ENCODE assay signal across 8 cellular contexts in genomic region chr17:7328840-7329359, GRCh38. TPM values are rescaled to one million over a fixed set of nuclear protein-coding genes. Genes with fewer than 3 reads are reported as not detected.
DNase-seq lines count a peak whose midpoint lies in the region; ATAC-seq and TF ChIP-seq lines count a peak whose summit lies in the region.

Gene NEURL4 (minus strand): TSS chr17:7329335. CDS start chr17:7329312, 23 bp downstream.

- H3K4me3 ChIP-seq in GM08714 (ENCODE audit: low read length) (peak within 1 kb of the TSS; percentile 77), GM23338 (peak within 1 kb of the TSS; percentile 70), PC-3 (ENCODE audit: low read length) (peak within 1 kb of the TSS; percentile 96), endocrine pancreas (ENCODE audit: control insufficient read depth, insufficient read depth, low read length) (peak within 1 kb of the TSS; percentile 68), muscle layer of duodenum (ENCODE audit: low read depth in 1 of 2, low read length in 2 of 2) (peak within 1 kb of the TSS; percentile 88 to 94), aorta (ENCODE audit: low read length in 2 of 2) (peak within 1 kb of the TSS; percentile 54 to 57)

- WGBS in aorta, 2 donors, result 1% methylated on average over 40 to 47 of the region's 47 CpGs

- H3K27ac Mint-ChIP-seq in GM23338, result peak within 1 kb of the TSS; percentile 97

- H3K27me3 ChIP-seq in GM23338 (ENCODE audit: insufficient read depth), result no peaks in the 10 kb centered on the region
- H3K27me3 ChIP-seq in PC-3 (ENCODE audit: low read length), result no peaks in the 10 kb centered on the region
- no peaks in the 10 kb centered on the region for H3K27me3 ChIP-seq in endocrine pancreas (ENCODE audit: control insufficient read depth, insufficient read depth, low read length)
- no peaks in the 10 kb centered on the region for H3K27me3 ChIP-seq in muscle layer of duodenum (ENCODE audit: low read depth, low read length)
- no peaks in the 10 kb centered on the region for H3K27me3 ChIP-seq in aorta (ENCODE audit: control insufficient read depth in 1 of 2, insufficient read depth in 2 of 2, low read length in 1 of 2)

- no peaks in the 10 kb centered on the region for H3K36me3 ChIP-seq in GM23338 (ENCODE audit: insufficient read depth)
- 0 out of 2 replicates have a peak, but pooled peaks cover 4% of the 10 kb centered on the region for H3K36me3 ChIP-seq in PC-3 (ENCODE audit: low read depth, low read length)
- H3K36me3 ChIP-seq in endocrine pancreas (ENCODE audit: control insufficient read depth, insufficient read depth, low read length), result peaks cover 2% of the 10 kb centered on the region
- H3K36me3 ChIP-seq in muscle layer of duodenum (ENCODE audit: control insufficient read depth in 1 of 2, insufficient read depth in 2 of 2, low read length in 2 of 2), result peaks cover 15 to 27% of the 10 kb centered on the region in 2 donors
- no peaks in the 10 kb centered on the region for H3K36me3 ChIP-seq in aorta (ENCODE audit: control insufficient read depth in 1 of 2, insufficient read depth in 2 of 2, low read length in 1 of 2)

- no peak for TF ChIP-seq CTCF in GM23338 (conservative IDR thresholded peaks at IDR 0.05; ENCODE audit: low read depth in 2 of 2)
- TF ChIP-seq CTCF in PC-3 (conservative IDR thresholded peaks at IDR 0.05; ENCODE audit: low read depth, low read length), result no peak

- H3K27ac ChIP-seq in GM23338 (ENCODE audit: low read depth) (peak within 1 kb of the TSS; percentile 93), PC-3 (ENCODE audit: low read length) (peak within 1 kb of the TSS; percentile 77), muscle layer of duodenum (ENCODE audit: low read length) (peak within 1 kb of the TSS; percentile 94), aorta (ENCODE audit: low read depth in 1 of 2, low read length in 2 of 2) (peak within 1 kb of the TSS; percentile 15 to 73)

- H3K9ac ChIP-seq in PC-3 (ENCODE audit: low read length) (peak within 1 kb of the TSS; percentile 88), endocrine pancreas (ENCODE audit: control insufficient read depth, insufficient read depth, low read length) (peak within 1 kb of the TSS; percentile 90)

- H3K9me3 ChIP-seq in PC-3 (ENCODE audit: low read length), result no peaks in the 10 kb centered on the region
- no peaks in the 10 kb centered on the region for H3K9me3 ChIP-seq in endocrine pancreas (ENCODE audit: control insufficient read depth, low read length)
- H3K9me3 ChIP-seq in muscle layer of duodenum (ENCODE audit: control insufficient read depth in 1 of 2, low read length in 2 of 2), result no peaks in the 10 kb centered on the region
- H3K9me3 ChIP-seq in aorta (ENCODE audit: control insufficient read depth, low read length), result no peaks in the 10 kb centered on the region

- peaks cover 22% of the 10 kb centered on the region for H3K4me1 Mint-ChIP-seq in GM23338

- BruUV-seq in PC-3 (replicated peaks; lab: Mats Ljungman, UMichigan), result no TSS peak

- H3K4me3 Mint-ChIP-seq in GM23338, result peak within 1 kb of the TSS; percentile 99

- POLR2A ChIA-PET in PC-3 (lab: Charles Lee; ENCODE audit: unreplicated experiment), result no interaction called here

- H3K4me1 ChIP-seq in GM23338 (ENCODE audit: insufficient read depth) (peaks cover 10% of the 10 kb centered on the region), PC-3 (ENCODE audit: insufficient read depth, low read length) (0 out of 2 replicates have a peak, but pooled peaks cover 6% of the 10 kb centered on the region), endocrine pancreas (ENCODE audit: control insufficient read depth, insufficient read depth, low read length) (no peaks in the 10 kb centered on the region), muscle layer of duodenum (ENCODE audit: control insufficient read depth in 1 of 2, insufficient read depth in 2 of 2, low read length in 2 of 2) (peaks cover 8 to 20% of the 10 kb centered on the region in 2 donors), aorta (ENCODE audit: control insufficient read depth in 1 of 2, insufficient read depth in 2 of 2, low read length in 2 of 2) (no peaks in the 10 kb centered on the region)

- H3K79me2 ChIP-seq in GM23338 (replicated peaks; ENCODE audit: insufficient read depth) (peaks cover 14% of the 10 kb centered on the region), PC-3 (ENCODE audit: low read length) (peaks cover 16% of the 10 kb centered on the region)

- peaks cover 24% of the 10 kb centered on the region for H3F3A ChIP-seq in GM23338 (replicated peaks; ENCODE audit: low read depth)
- H3F3A ChIP-seq in PC-3 (ENCODE audit: low read length, unreplicated experiment), result no peaks in the 10 kb centered on the region

- H4K20me1 ChIP-seq in GM23338 (replicated peaks; ENCODE audit: insufficient read depth), result no peaks in the 10 kb centered on the region
- no peaks in the 10 kb centered on the region for H4K20me1 ChIP-seq in PC-3 (ENCODE audit: low read length)

- CTCF ChIA-PET in PC-3 (lab: Charles Lee), result no interaction called here

- no peaks in the 10 kb centered on the region for H3K9me3 Mint-ChIP-seq in GM23338

- no peaks in the 10 kb centered on the region for H3K9me2 ChIP-seq in GM23338 (ENCODE audit: insufficient read depth)
- no peaks in the 10 kb centered on the region for H3K9me2 ChIP-seq in PC-3 (replicated peaks; ENCODE audit: low read length)

- DNase-seq in GM23338 (ENCODE audit: low spot score) (peak; percentile 60), PC-3 (peak; percentile 2), aorta (no peak), DMS153 (lab: John Stamatoyannopoulos, UW) (no peak), SK-N-DZ (ENCODE audit: low spot score) (no peak)

- peak; percentile 26 for ATAC-seq in GM23338
- ATAC-seq in PC-3, result peak; percentile 27
- no peak for ATAC-seq in aorta (ENCODE audit: low FRiP score)

- intact Hi-C loops in PC-3 (cut with micrococcal nuclease), result loop anchor here (2.0 kb wide), 1 partner anchor 20 kb away; no protein-coding TSS in a partner anchor
- intact Hi-C loops in aorta (cut with DNase I), result loop anchor here in 1 of 2 donors (1.0 kb wide), 1 partner anchor 23 kb away; the partner anchor contains the start of gene KCTD11

- peak within 1 kb of the TSS; percentile 33 for H2AFZ ChIP-seq in GM23338
- peak within 1 kb of the TSS; percentile 95 for H2AFZ ChIP-seq in PC-3 (ENCODE audit: low read length)

- H3K27me3 Mint-ChIP-seq in GM23338 (ENCODE audit: insufficient read depth, low read depth, poor library complexity), result peaks cover 7% of the 10 kb centered on the region

- H3K4me2 ChIP-seq in GM23338, result peak within 1 kb of the TSS; percentile 99
- H3K4me2 ChIP-seq in PC-3 (ENCODE audit: low read length), result peak within 1 kb of the TSS; percentile 99

- peaks cover 23% of the 10 kb centered on the region for H3K36me3 Mint-ChIP-seq in GM23338 (ENCODE audit: low read depth)

TF ChIP-seq in GM23338, 12 proteins besides CTCF, POLR2A, EP300 and RAD21:
- TF ChIP-seq CREB1 (CRISPR knock-in tag; IDR thresholded peaks at IDR 0.05; ENCODE audit: low read depth) (0 out of 2 replicates have a peak, but pooled peaks have one; percentile 73), POLR2AphosphoS5 (IDR thresholded peaks at IDR 0.05; ENCODE audit: low read depth) (peak; percentile 9; the same call in 1 of the 2 replicates), REST (IDR thresholded peaks at IDR 0.05; ENCODE audit: unreplicated experiment) (no peak)
TF ChIP-seq in GM23338: peak in this region for 2.

RNA-seq across cellular contexts. Expression of gene NEURL4, which starts in this region (rescaled TPM):
- total RNA-seq in GM23338 (2014; rRNA removed; shearing (Covaris generic)), result 36.8 and 42.3 TPM in 2 replicates
- polyA plus RNA-seq in GM23338 (2016; fragmentation: Nextera tagmentation; extraction: Ambion mirVana) (6.3 and 6.7 TPM in 2 replicates), aorta (10 to 100 TPM in 1 of 2 donors, 1 to 10 TPM in 1; 7.3 to 52.8 TPM)
- total RNA-seq in PC-3 (2014; rRNA removed) (21.4 and 27.7 TPM in 2 replicates), aorta (10 to 100 TPM; 24.5 to 36.7 TPM)
- polyA plus RNA-seq in SK-N-DZ (2014; cell fraction: cytosol; rRNA removed), result 22.0 and 26.4 TPM in 2 replicates
- polyA plus RNA-seq in SK-N-DZ (2014; cell fraction: nucleus; rRNA removed), result 175 and 247 TPM in 2 replicates

Comparison
In these comparisons a context has a peak if more than half of its experiments do, and no peak if none do; other contexts are left out.
1. DNase-seq: peak in GM23338 (single experiment) and PC-3 (single experiment); none in aorta (0 of 2), DMS153 (single experiment) and SK-N-DZ (single experiment).
2. H3K27ac ChIP-seq: peak in every context shown above with its lines; median percentile 94 in muscle layer of duodenum; 93 in GM23338; 77 in PC-3; 44 in aorta.
3. Peak in every context shown above with its lines, with median percentiles within 50 percentile points of each other: H3K4me3 ChIP-seq.